ENCODE assay signal across 12 cellular contexts in genomic region chr17:80382956-80383355, GRCh38.
"Had no signal": no experiment of that assay in that cellular context is flagged by ENCODE, and none has a peak within 500 bp of the region (broad histone marks: within the 10 kb centered on the region; RNA-seq: fewer than 3 reads in every experiment).

No MANE protein-coding gene starts in this region.

- H3K4me3 Mint-ChIP-seq: nephron progenitor cell, WTC11 had no signal

- H3K27ac Mint-ChIP-seq: nephron progenitor cell, WTC11 had no signal

- H3K4me1 Mint-ChIP-seq: WTC11 had no signal

- DNase-seq: activated gamma-delta T cell; foreskin melanocyte; head of caudate nucleus; mucosa of descending colon; nephron progenitor cell; stimulated activated CD4-positive, alpha-beta T cell treated with anti-CD3 and anti-CD28 coated beads, Interleukin-4, amount 100 ng/mL, for 24 hours; thyroid gland; uterus had no signal

- ATAC-seq: mucosa of descending colon, WTC11 had no signal

- FAIRE-seq: astrocyte, colon, islet of Langerhans had no signal

- H3K9me3 Mint-ChIP-seq: nephron progenitor cell, WTC11 had no signal
